ENCODE assay signal across 1 cellular context in genomic region chr6:35386989-35387388, GRCh38.
TF ChIP-seq lines count a peak whose summit lies in the region.

No MANE protein-coding gene starts in this region.

TF ChIP-seq in GM23338, 12 proteins besides CTCF, POLR2A, EP300 and RAD21 (continued from another document):
- TF ChIP-seq ETS1 (IDR thresholded peaks at IDR 0.05), result no peak
- TF ChIP-seq ZNF114 (CRISPR knock-in tag; IDR thresholded peaks at IDR 0.05), result no peak
- no peak for TF ChIP-seq POLR2AphosphoS5 (IDR thresholded peaks at IDR 0.05; ENCODE audit: low read depth)
- no peak for TF ChIP-seq ZNF331 (CRISPR knock-in tag; IDR thresholded peaks at IDR 0.05; ENCODE audit: low read depth)
- TF ChIP-seq, protein P1, sequence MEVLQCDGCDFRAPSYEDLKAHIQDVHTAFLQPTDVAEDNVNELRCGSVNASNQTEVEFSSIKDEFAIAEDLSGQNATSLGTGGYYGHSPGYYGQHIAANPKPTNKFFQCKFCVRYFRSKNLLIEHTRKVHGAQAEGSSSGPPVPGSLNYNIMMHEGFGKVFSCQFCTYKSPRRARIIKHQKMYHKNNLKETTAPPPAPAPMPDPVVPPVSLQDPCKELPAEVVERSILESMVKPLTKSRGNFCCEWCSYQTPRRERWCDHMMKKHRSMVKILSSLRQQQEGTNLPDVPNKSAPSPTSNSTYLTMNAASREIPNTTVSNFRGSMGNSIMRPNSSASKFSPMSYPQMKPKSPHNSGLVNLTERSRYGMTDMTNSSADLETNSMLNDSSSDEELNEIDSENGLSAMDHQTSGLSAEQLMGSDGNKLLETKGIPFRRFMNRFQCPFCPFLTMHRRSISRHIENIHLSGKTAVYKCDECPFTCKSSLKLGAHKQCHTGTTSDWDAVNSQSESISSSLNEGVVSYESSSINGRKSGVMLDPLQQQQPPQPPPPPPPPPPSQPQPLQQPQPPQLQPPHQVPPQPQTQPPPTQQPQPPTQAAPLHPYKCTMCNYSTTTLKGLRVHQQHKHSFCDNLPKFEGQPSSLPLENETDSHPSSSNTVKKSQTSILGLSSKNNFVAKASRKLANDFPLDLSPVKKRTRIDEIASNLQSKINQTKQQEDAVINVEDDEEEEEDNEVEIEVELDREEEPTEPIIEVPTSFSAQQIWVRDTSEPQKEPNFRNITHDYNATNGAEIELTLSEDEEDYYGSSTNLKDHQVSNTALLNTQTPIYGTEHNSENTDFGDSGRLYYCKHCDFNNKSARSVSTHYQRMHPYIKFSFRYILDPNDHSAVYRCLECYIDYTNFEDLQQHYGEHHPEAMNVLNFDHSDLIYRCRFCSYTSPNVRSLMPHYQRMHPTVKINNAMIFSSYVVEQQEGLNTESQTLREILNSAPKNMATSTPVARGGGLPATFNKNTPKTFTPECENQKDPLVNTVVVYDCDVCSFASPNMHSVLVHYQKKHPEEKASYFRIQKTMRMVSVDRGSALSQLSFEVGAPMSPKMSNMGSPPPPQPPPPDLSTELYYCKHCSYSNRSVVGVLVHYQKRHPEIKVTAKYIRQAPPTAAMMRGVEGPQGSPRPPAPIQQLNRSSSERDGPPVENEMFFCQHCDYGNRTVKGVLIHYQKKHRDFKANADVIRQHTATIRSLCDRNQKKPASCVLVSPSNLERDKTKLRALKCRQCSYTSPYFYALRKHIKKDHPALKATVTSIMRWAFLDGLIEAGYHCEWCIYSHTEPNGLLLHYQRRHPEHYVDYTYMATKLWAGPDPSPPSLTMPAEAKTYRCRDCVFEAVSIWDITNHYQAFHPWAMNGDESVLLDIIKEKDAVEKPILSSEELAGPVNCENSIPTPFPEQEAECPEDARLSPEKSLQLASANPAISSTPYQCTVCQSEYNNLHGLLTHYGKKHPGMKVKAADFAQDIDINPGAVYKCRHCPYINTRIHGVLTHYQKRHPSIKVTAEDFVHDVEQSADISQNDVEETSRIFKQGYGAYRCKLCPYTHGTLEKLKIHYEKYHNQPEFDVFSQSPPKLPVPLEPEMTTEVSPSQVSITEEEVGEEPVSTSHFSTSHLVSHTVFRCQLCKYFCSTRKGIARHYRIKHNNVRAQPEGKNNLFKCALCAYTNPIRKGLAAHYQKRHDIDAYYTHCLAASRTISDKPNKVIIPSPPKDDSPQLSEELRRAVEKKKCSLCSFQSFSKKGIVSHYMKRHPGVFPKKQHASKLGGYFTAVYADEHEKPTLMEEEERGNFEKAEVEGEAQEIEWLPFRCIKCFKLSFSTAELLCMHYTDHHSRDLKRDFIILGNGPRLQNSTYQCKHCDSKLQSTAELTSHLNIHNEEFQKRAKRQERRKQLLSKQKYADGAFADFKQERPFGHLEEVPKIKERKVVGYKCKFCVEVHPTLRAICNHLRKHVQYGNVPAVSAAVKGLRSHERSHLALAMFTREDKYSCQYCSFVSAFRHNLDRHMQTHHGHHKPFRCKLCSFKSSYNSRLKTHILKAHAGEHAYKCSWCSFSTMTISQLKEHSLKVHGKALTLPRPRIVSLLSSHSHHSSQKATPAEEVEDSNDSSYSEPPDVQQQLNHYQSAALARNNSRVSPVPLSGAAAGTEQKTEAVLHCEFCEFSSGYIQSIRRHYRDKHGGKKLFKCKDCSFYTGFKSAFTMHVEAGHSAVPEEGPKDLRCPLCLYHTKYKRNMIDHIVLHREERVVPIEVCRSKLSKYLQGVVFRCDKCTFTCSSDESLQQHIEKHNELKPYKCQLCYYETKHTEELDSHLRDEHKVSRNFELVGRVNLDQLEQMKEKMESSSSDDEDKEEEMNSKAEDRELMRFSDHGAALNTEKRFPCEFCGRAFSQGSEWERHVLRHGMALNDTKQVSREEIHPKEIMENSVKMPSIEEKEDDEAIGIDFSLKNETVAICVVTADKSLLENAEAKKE (CRISPR knock-in tag; IDR thresholded peaks at IDR 0.05), result no peak
